Comparison of ENCODE assay signal across 9 cellular contexts in genomic region chr7:33459340-33459751, GRCh38.
DNase-seq lines count a peak whose midpoint lies in the region; ATAC-seq, FAIRE-seq and TF ChIP-seq lines count a peak whose summit lies in the region.
"Had no signal": no experiment of that assay in that cellular context is flagged by ENCODE, and none has a peak within 500 bp of the region (broad histone marks: within the 10 kb centered on the region; RNA-seq: fewer than 3 reads in every experiment).

No MANE protein-coding gene starts in this region.

- H3K4me1 ChIP-seq in ascending aorta (no peaks in the 10 kb centered on the region), kidney (ENCODE audit: control insufficient read depth in 1 of 2, insufficient read depth in 1 of 2, low read depth in 1 of 2, low read length in 2 of 2) (no peaks in the 10 kb centered on the region)
- H3K4me1 ChIP-seq: BLaER1 had no signal

- no peak overlapping the region for H3K4me3 ChIP-seq in ascending aorta
- H3K4me3 ChIP-seq in kidney (ENCODE audit: low read length in 2 of 2), result no peak overlapping the region
- H3K4me3 ChIP-seq: BLaER1 had no signal

- H3K9me3 Mint-ChIP-seq in activated CD4-positive, alpha-beta T cell treated with anti-CD3 and anti-CD28 coated beads for 36 hours (ENCODE audit: low read depth), result no peaks in the 10 kb centered on the region
- no peaks in the 10 kb centered on the region for H3K9me3 Mint-ChIP-seq in activated CD8-positive, alpha-beta T cell treated with anti-CD3 and anti-CD28 coated beads for 36 hours
- no peaks in the 10 kb centered on the region for H3K9me3 Mint-ChIP-seq in stimulated activated naive CD8-positive, alpha-beta T cell treated with anti-CD3 and anti-CD28 coated beads, Interleukin-15, amount 100 ng/mL, for 72 hours

- H3K36me3 ChIP-seq in ascending aorta (no peaks in the 10 kb centered on the region), kidney (ENCODE audit: control insufficient read depth in 1 of 2, insufficient read depth in 2 of 2, low read length in 2 of 2) (no peaks in the 10 kb centered on the region)
- H3K36me3 ChIP-seq: BLaER1 had no signal

- POLR2A ChIA-PET in activated CD4-positive, alpha-beta T cell treated with anti-CD3 and anti-CD28 coated beads for 36 hours (lab: Charles Lee), result no interaction called here
- POLR2A ChIA-PET in activated CD8-positive, alpha-beta T cell treated with anti-CD3 and anti-CD28 coated beads for 36 hours (lab: Charles Lee), result no interaction called here

- H3K9ac ChIP-seq in kidney (ENCODE audit: low read length in 2 of 2), result no peak overlapping the region
- H3K9ac ChIP-seq: BLaER1 had no signal

- DNase-seq in NCI-H1436 (lab: John Stamatoyannopoulos, UW) (peak; percentile 32), NCI-H1436 treated with DMSO at 0.1 percent for 48 hours (lab: John Stamatoyannopoulos, UW) (no peak), NCI-H1105 (lab: John Stamatoyannopoulos, UW) (peak; percentile 54), ascending aorta (ENCODE audit: low spot score in 2 of 2) (no peak), kidney (no peak)
- DNase-seq in activated CD4-positive, alpha-beta T cell treated with anti-CD3 and anti-CD28 coated beads for 36 hours, result no peak
- no peak for DNase-seq in activated CD8-positive, alpha-beta T cell treated with anti-CD3 and anti-CD28 coated beads for 36 hours
- no peak for DNase-seq in stimulated activated naive CD8-positive, alpha-beta T cell treated with anti-CD3 and anti-CD28 coated beads, Interleukin-15, amount 100 ng/mL, for 72 hours

- no peaks in the 10 kb centered on the region for H3K36me3 Mint-ChIP-seq in activated CD4-positive, alpha-beta T cell treated with anti-CD3 and anti-CD28 coated beads for 36 hours (ENCODE audit: low read depth)
- H3K36me3 Mint-ChIP-seq in activated CD8-positive, alpha-beta T cell treated with anti-CD3 and anti-CD28 coated beads for 36 hours (ENCODE audit: low read depth), result no peaks in the 10 kb centered on the region

- intact Hi-C loops in ascending aorta (cut with DNase I), result no loop called here
- intact Hi-C loops in kidney (cut with DNase I), result no loop called here
- intact Hi-C loops in activated CD4-positive, alpha-beta T cell treated with anti-CD3 and anti-CD28 coated beads for 36 hours (cut with DNase I, micrococcal nuclease), result no loop called here
- intact Hi-C loops in activated CD8-positive, alpha-beta T cell treated with anti-CD3 and anti-CD28 coated beads for 36 hours (cut with micrococcal nuclease), result no loop called here

- CTCF ChIA-PET in activated CD4-positive, alpha-beta T cell treated with anti-CD3 and anti-CD28 coated beads for 36 hours (lab: Charles Lee), result interaction anchor here (1.1 to 1.6 kb wide), 3 partner anchors 10 to 436 kb away, joined by 3 to 4 read pairs (median 3); no protein-coding TSS in a partner anchor
- CTCF ChIA-PET in activated CD8-positive, alpha-beta T cell treated with anti-CD3 and anti-CD28 coated beads for 36 hours (lab: Charles Lee), result no interaction called here

- H3K27ac Mint-ChIP-seq in activated CD4-positive, alpha-beta T cell treated with anti-CD3 and anti-CD28 coated beads for 36 hours, result no peak overlapping the region
- no peak overlapping the region for H3K27ac Mint-ChIP-seq in activated CD8-positive, alpha-beta T cell treated with anti-CD3 and anti-CD28 coated beads for 36 hours
- H3K27ac Mint-ChIP-seq in stimulated activated naive CD8-positive, alpha-beta T cell treated with anti-CD3 and anti-CD28 coated beads, Interleukin-15, amount 100 ng/mL, for 72 hours, result peak overlapping the region in 1 of 2 donors; percentile 56

- H3K9me3 ChIP-seq in ascending aorta (no peaks in the 10 kb centered on the region), kidney (ENCODE audit: control insufficient read depth in 1 of 2, low read length in 2 of 2) (no peaks in the 10 kb centered on the region)
- H3K9me3 ChIP-seq: BLaER1 had no signal

- no peak for ATAC-seq in activated CD4-positive, alpha-beta T cell treated with anti-CD3 and anti-CD28 coated beads for 36 hours
- ATAC-seq in activated CD8-positive, alpha-beta T cell treated with anti-CD3 and anti-CD28 coated beads for 36 hours, result no peak
- no peak for ATAC-seq in stimulated activated naive CD8-positive, alpha-beta T cell treated with anti-CD3 and anti-CD28 coated beads, Interleukin-15, amount 100 ng/mL, for 72 hours

- no peak for FAIRE-seq in kidney (lab: Jason Lieb, UNC)

- no peaks in the 10 kb centered on the region for H3K27me3 Mint-ChIP-seq in activated CD4-positive, alpha-beta T cell treated with anti-CD3 and anti-CD28 coated beads for 36 hours
- no peaks in the 10 kb centered on the region for H3K27me3 Mint-ChIP-seq in activated CD8-positive, alpha-beta T cell treated with anti-CD3 and anti-CD28 coated beads for 36 hours
- H3K27me3 Mint-ChIP-seq in stimulated activated naive CD8-positive, alpha-beta T cell treated with anti-CD3 and anti-CD28 coated beads, Interleukin-15, amount 100 ng/mL, for 72 hours, result no peaks in the 10 kb centered on the region

- H3K27ac ChIP-seq in ascending aorta (no peak overlapping the region), kidney (ENCODE audit: low read depth in 2 of 2, low read length in 2 of 2) (no peak overlapping the region)
- H3K27ac ChIP-seq: BLaER1 had no signal

- H3K4me1 Mint-ChIP-seq in activated CD4-positive, alpha-beta T cell treated with anti-CD3 and anti-CD28 coated beads for 36 hours, result no peaks in the 10 kb centered on the region
- H3K4me1 Mint-ChIP-seq in activated CD8-positive, alpha-beta T cell treated with anti-CD3 and anti-CD28 coated beads for 36 hours (ENCODE audit: low read depth), result no peaks in the 10 kb centered on the region
- no peaks in the 10 kb centered on the region for H3K4me1 Mint-ChIP-seq in stimulated activated naive CD8-positive, alpha-beta T cell treated with anti-CD3 and anti-CD28 coated beads, Interleukin-15, amount 100 ng/mL, for 72 hours

- peak in 2 of 3 experiments; percentile 6 to 27 for TF ChIP-seq CTCF in ascending aorta (IDR thresholded peaks at IDR 0.05)
- peak; percentile 27 for TF ChIP-seq CTCF in kidney (IDR thresholded peaks at IDR 0.05; ENCODE audit: borderline replicate concordance, extremely low read depth, insufficient read depth)
- no peak for TF ChIP-seq CTCF in activated CD8-positive, alpha-beta T cell treated with anti-CD3 and anti-CD28 coated beads for 36 hours (IDR thresholded peaks at IDR 0.05)

- H3K4me3 Mint-ChIP-seq in activated CD4-positive, alpha-beta T cell treated with anti-CD3 and anti-CD28 coated beads for 36 hours, result no peak overlapping the region
- H3K4me3 Mint-ChIP-seq in activated CD8-positive, alpha-beta T cell treated with anti-CD3 and anti-CD28 coated beads for 36 hours, result no peak overlapping the region
- no peak overlapping the region for H3K4me3 Mint-ChIP-seq in stimulated activated naive CD8-positive, alpha-beta T cell treated with anti-CD3 and anti-CD28 coated beads, Interleukin-15, amount 100 ng/mL, for 72 hours

- no peaks in the 10 kb centered on the region for H3K27me3 ChIP-seq in ascending aorta
- H3K27me3 ChIP-seq: BLaER1 had no signal

Comparison
In these comparisons a context has a peak if more than half of its experiments do, and no peak if none do; other contexts are left out.
1. DNase-seq: peak in NCI-H1436 (single experiment) and NCI-H1105 (single experiment); none in NCI-H1436 treated with DMSO at 0.1 percent for 48 hours (single experiment), ascending aorta (0 of 2), kidney (single experiment), activated CD4-positive, alpha-beta T cell treated with anti-CD3 and anti-CD28 coated beads for 36 hours (single experiment), activated CD8-positive, alpha-beta T cell treated with anti-CD3 and anti-CD28 coated beads for 36 hours (single experiment) and stimulated activated naive CD8-positive, alpha-beta T cell treated with anti-CD3 and anti-CD28 coated beads, Interleukin-15, amount 100 ng/mL, for 72 hours (0 of 2).